In genomic region chr2:238988105-238988504, GRCh38 we compare ENCODE assay signal across 30 cellular contexts.
"Had no signal": no experiment of that assay in that cellular context is flagged by ENCODE, and none has a peak within 500 bp of the region (broad histone marks: within the 10 kb centered on the region; RNA-seq: fewer than 3 reads in every experiment).

No MANE protein-coding gene starts in this region.

- H3K9me3 Mint-ChIP-seq: activated naive CD4-positive, alpha-beta T cell treated with anti-CD3 and anti-CD28 coated beads, Interleukin-2, amount 50 U/mL, for 24 hours; natural killer cell treated with Interleukin-12 subunit alpha and Interleukin-12 subunit beta and Interleukin-15 and Interleukin-18, amount 100 ng/mL, for 72 hours had no signal

- H2AFZ ChIP-seq: parathyroid adenoma had no signal

- FAIRE-seq: colon, small intestine, TTC549, urothelium cell line had no signal

- H3K79me2 ChIP-seq: parathyroid adenoma had no signal

- DNase-seq: activated CD4-positive, alpha-beta T cell treated with anti-CD3 and anti-CD28 coated beads for 4 hours; activated CD4-positive, alpha-beta T cell treated with anti-CD3 and anti-CD28 coated beads, Interleukin-2, amount 50 U/mL, for 4 hours; activated gamma-delta T cell; activated T-cell treated with anti-CD3 and anti-CD28 coated beads, Interleukin-2, amount 50 U/mL, for 1 hour; aorta; body of pancreas; dermis blood vessel endothelial cell; effector CD4-positive, alpha-beta T cell; foreskin melanocyte; heart right ventricle; kidney glomerular epithelial cell; left lung; mesendoderm; nucleus accumbens; psoas muscle; small intestine; stimulated activated CD4-positive, alpha-beta T cell treated with anti-CD3 and anti-CD28 coated beads, Interleukin-2, amount 100 ng/mL, for 24 hours; stimulated activated naive CD4-positive, alpha-beta T cell; T-helper 1 cell had no signal

- H3K27me3 ChIP-seq: body of pancreas, sigmoid colon, tibial nerve had no signal

- H3K27ac Mint-ChIP-seq: activated naive CD4-positive, alpha-beta T cell treated with anti-CD3 and anti-CD28 coated beads, Interleukin-2, amount 50 U/mL, for 24 hours; natural killer cell treated with Interleukin-12 subunit alpha and Interleukin-12 subunit beta and Interleukin-15 and Interleukin-18, amount 100 ng/mL, for 72 hours had no signal

- H3K4me1 Mint-ChIP-seq: activated naive CD4-positive, alpha-beta T cell treated with anti-CD3 and anti-CD28 coated beads, Interleukin-2, amount 50 U/mL, for 24 hours had no signal

- H3K36me3 ChIP-seq: esophagus muscularis mucosa, heart right ventricle, left lung, sigmoid colon, tibial nerve had no signal

- H3K27ac ChIP-seq: body of pancreas, esophagus muscularis mucosa, heart right ventricle, left lung, parathyroid adenoma, psoas muscle, sigmoid colon, tibial nerve, VCaP had no signal

- H3K9me3 ChIP-seq: body of pancreas, esophagus muscularis mucosa, heart right ventricle, left lung, psoas muscle, sigmoid colon, tibial nerve had no signal

- H3K4me3 ChIP-seq: body of pancreas, esophagus muscularis mucosa, heart right ventricle, left lung, lung, psoas muscle, sigmoid colon, tibial nerve had no signal

- H3K4me3 Mint-ChIP-seq: activated naive CD4-positive, alpha-beta T cell treated with anti-CD3 and anti-CD28 coated beads, Interleukin-2, amount 50 U/mL, for 24 hours; natural killer cell treated with Interleukin-12 subunit alpha and Interleukin-12 subunit beta and Interleukin-15 and Interleukin-18, amount 100 ng/mL, for 72 hours had no signal

- H3K36me3 Mint-ChIP-seq: activated naive CD4-positive, alpha-beta T cell treated with anti-CD3 and anti-CD28 coated beads, Interleukin-2, amount 50 U/mL, for 24 hours; natural killer cell treated with Interleukin-12 subunit alpha and Interleukin-12 subunit beta and Interleukin-15 and Interleukin-18, amount 100 ng/mL, for 72 hours had no signal

- H3K4me1 ChIP-seq: body of pancreas, heart right ventricle, left lung, parathyroid adenoma, psoas muscle, tibial nerve had no signal

- H3K9ac ChIP-seq: parathyroid adenoma had no signal

- ATAC-seq: body of pancreas, heart right ventricle, left lung, psoas muscle had no signal
